Comparison of ENCODE assay signal across 15 cellular contexts in the genomic region with DNA sequence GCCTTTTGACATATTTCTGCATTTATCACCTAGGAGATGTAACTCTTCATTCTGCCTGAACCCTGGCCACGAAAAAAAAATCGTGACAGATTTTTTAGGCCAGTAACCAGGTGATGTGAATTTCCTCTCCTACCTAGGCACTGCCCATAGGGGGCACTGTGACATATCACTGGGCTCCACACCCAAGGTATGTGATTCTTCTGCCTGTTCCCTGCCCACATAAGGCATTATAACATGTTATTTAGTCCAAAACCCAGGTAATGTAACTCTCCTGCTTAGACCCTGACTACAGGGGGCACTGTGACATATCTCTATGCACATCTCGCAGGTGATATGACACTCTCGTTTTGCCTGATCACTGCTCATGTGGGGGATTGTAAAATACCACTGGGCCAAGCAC. TPM values are rescaled to one million over a fixed set of nuclear protein-coding genes. Genes with fewer than 3 reads are reported as not detected.
DNase-seq lines count a peak whose midpoint lies in the region; ATAC-seq and TF ChIP-seq lines count a peak whose summit lies in the region.
"Had no signal": no experiment of that assay in that cellular context is flagged by ENCODE, and none has a peak within 500 bp of the region (broad histone marks: within the 10 kb centered on the region; RNA-seq: fewer than 3 reads in every experiment).

No MANE protein-coding gene starts in this region.

- POLR2A ChIA-PET in activated CD4-positive, alpha-beta memory T cell treated with anti-CD3 and anti-CD28 coated beads for 36 hours (lab: Charles Lee) = no interaction called here
- POLR2A ChIA-PET in activated CD4-positive, alpha-beta memory T cell treated with anti-CD3 and anti-CD28 coated beads, Interleukin-2, amount 10 ng/mL, durations not matched to agents 7 days and 5 days (lab: Charles Lee) = no interaction called here

- no peak for ATAC-seq in activated naive CD8-positive, alpha-beta T cell treated with anti-CD3 and anti-CD28 coated beads, Interleukin-2, amount 50 U/mL, for 24 hours
- no peak for ATAC-seq in HG03378 (IDR thresholded peaks at IDR 0.05; ENCODE audit: unreplicated experiment)

- no peak overlapping the region for H3K27ac Mint-ChIP-seq in activated CD4-positive, alpha-beta memory T cell treated with anti-CD3 and anti-CD28 coated beads for 36 hours
- H3K27ac Mint-ChIP-seq in activated CD4-positive, alpha-beta memory T cell treated with anti-CD3 and anti-CD28 coated beads, Interleukin-2, amount 10 ng/mL, durations not matched to agents 7 days and 5 days = no peak overlapping the region
- H3K27ac Mint-ChIP-seq in activated naive CD8-positive, alpha-beta T cell treated with anti-CD3 and anti-CD28 coated beads, Interleukin-2, amount 50 U/mL, for 24 hours = no peak overlapping the region

- H3K27me3 Mint-ChIP-seq in activated CD4-positive, alpha-beta memory T cell treated with anti-CD3 and anti-CD28 coated beads for 36 hours = no peaks in the 10 kb centered on the region
- no peaks in the 10 kb centered on the region for H3K27me3 Mint-ChIP-seq in activated CD4-positive, alpha-beta memory T cell treated with anti-CD3 and anti-CD28 coated beads, Interleukin-2, amount 10 ng/mL, durations not matched to agents 7 days and 5 days
- no peaks in the 10 kb centered on the region for H3K27me3 Mint-ChIP-seq in activated naive CD8-positive, alpha-beta T cell treated with anti-CD3 and anti-CD28 coated beads, Interleukin-2, amount 50 U/mL, for 24 hours

- intact Hi-C loops in activated CD4-positive, alpha-beta memory T cell treated with anti-CD3 and anti-CD28 coated beads for 36 hours (cut with micrococcal nuclease) = loop anchor here (10.0 kb wide), 1 partner anchor 248 kb away; no protein-coding TSS in a partner anchor

- H3K36me3 Mint-ChIP-seq in activated CD4-positive, alpha-beta memory T cell treated with anti-CD3 and anti-CD28 coated beads for 36 hours = no peaks in the 10 kb centered on the region
- no peaks in the 10 kb centered on the region for H3K36me3 Mint-ChIP-seq in activated CD4-positive, alpha-beta memory T cell treated with anti-CD3 and anti-CD28 coated beads, Interleukin-2, amount 10 ng/mL, durations not matched to agents 7 days and 5 days (ENCODE audit: low read depth)
- H3K36me3 Mint-ChIP-seq in activated naive CD8-positive, alpha-beta T cell treated with anti-CD3 and anti-CD28 coated beads, Interleukin-2, amount 50 U/mL, for 24 hours (ENCODE audit: low read depth) = no peaks in the 10 kb centered on the region

- TF ChIP-seq CTCF in LNCAP (IDR thresholded peaks at IDR 0.05) (peak; percentile 49; the same call in 1 of the 2 replicates), retinal pigment epithelial cell (conservative IDR thresholded peaks at IDR 0.05; ENCODE audit: low read depth, low read length) (peak; percentile 9)

- H3K4me1 Mint-ChIP-seq in activated CD4-positive, alpha-beta memory T cell treated with anti-CD3 and anti-CD28 coated beads for 36 hours (ENCODE audit: low read depth) = no peaks in the 10 kb centered on the region
- no peaks in the 10 kb centered on the region for H3K4me1 Mint-ChIP-seq in activated CD4-positive, alpha-beta memory T cell treated with anti-CD3 and anti-CD28 coated beads, Interleukin-2, amount 10 ng/mL, durations not matched to agents 7 days and 5 days
- H3K4me1 Mint-ChIP-seq in activated naive CD8-positive, alpha-beta T cell treated with anti-CD3 and anti-CD28 coated beads, Interleukin-2, amount 50 U/mL, for 24 hours = no peaks in the 10 kb centered on the region

- CTCF ChIA-PET in activated CD4-positive, alpha-beta memory T cell treated with anti-CD3 and anti-CD28 coated beads for 36 hours (lab: Charles Lee) = no interaction called here
- CTCF ChIA-PET in activated CD4-positive, alpha-beta memory T cell treated with anti-CD3 and anti-CD28 coated beads, Interleukin-2, amount 10 ng/mL, durations not matched to agents 7 days and 5 days (lab: Charles Lee) = no interaction called here

- no peaks in the 10 kb centered on the region for H3K9me3 Mint-ChIP-seq in activated CD4-positive, alpha-beta memory T cell treated with anti-CD3 and anti-CD28 coated beads for 36 hours
- H3K9me3 Mint-ChIP-seq in activated CD4-positive, alpha-beta memory T cell treated with anti-CD3 and anti-CD28 coated beads, Interleukin-2, amount 10 ng/mL, durations not matched to agents 7 days and 5 days = peaks cover 35% of the 10 kb centered on the region
- no peaks in the 10 kb centered on the region for H3K9me3 Mint-ChIP-seq in activated naive CD8-positive, alpha-beta T cell treated with anti-CD3 and anti-CD28 coated beads, Interleukin-2, amount 50 U/mL, for 24 hours

- peak; percentile 35 for DNase-seq in activated CD4-positive, alpha-beta memory T cell treated with anti-CD3 and anti-CD28 coated beads for 36 hours
- no peak for DNase-seq in activated CD4-positive, alpha-beta memory T cell treated with anti-CD3 and anti-CD28 coated beads, Interleukin-2, amount 10 ng/mL, durations not matched to agents 7 days and 5 days
- DNase-seq in activated naive CD8-positive, alpha-beta T cell treated with anti-CD3 and anti-CD28 coated beads, Interleukin-2, amount 50 U/mL, for 24 hours = peak; percentile 8
- DNase-seq in retinal pigment epithelial cell (ENCODE audit: low read depth) (no peak), Ammon's horn (ENCODE audit: low spot score) (no peak), NOMO-1 treated with dmso at 0.1 percent for 144 hours (lab: John Stamatoyannopoulos, UW; ENCODE audit: unreplicated experiment) (no peak)
- DNase-seq: activated CD4-positive, CD25-positive, alpha-beta regulatory T cell; activated T-cell treated with anti-CD3 and anti-CD28 coated beads, Interleukin-2, amount 50 U/mL, for 48 hours; foreskin fibroblast; IMR-90; NCI-H187; NCI-H774; posterior cingulate gyrus had no signal

- no peak overlapping the region for H3K4me3 Mint-ChIP-seq in activated CD4-positive, alpha-beta memory T cell treated with anti-CD3 and anti-CD28 coated beads for 36 hours
- H3K4me3 Mint-ChIP-seq in activated CD4-positive, alpha-beta memory T cell treated with anti-CD3 and anti-CD28 coated beads, Interleukin-2, amount 10 ng/mL, durations not matched to agents 7 days and 5 days = no peak overlapping the region
- H3K4me3 Mint-ChIP-seq in activated naive CD8-positive, alpha-beta T cell treated with anti-CD3 and anti-CD28 coated beads, Interleukin-2, amount 50 U/mL, for 24 hours = no peak overlapping the region

- no peak overlapping the region for H3K4me3 ChIP-seq in retinal pigment epithelial cell (ENCODE audit: low read length)

RNA-seq across cellular contexts. Expression of a gene that starts 29.5 kb away (rescaled TPM):
- total RNA-seq in activated CD4-positive, alpha-beta memory T cell treated with anti-CD3 and anti-CD28 coated beads for 36 hours = 10 to 100 TPM; 13.5 to 14.3 TPM
- total RNA-seq in activated CD4-positive, alpha-beta memory T cell treated with anti-CD3 and anti-CD28 coated beads, Interleukin-2, amount 10 ng/mL, durations not matched to agents 7 days and 5 days = 10 to 100 TPM; 19.5 to 20.0 TPM

Comparison
In these comparisons a context has a peak if more than half of its experiments do, and no peak if none do; other contexts are left out.
1. DNase-seq: peak in activated CD4-positive, alpha-beta memory T cell treated with anti-CD3 and anti-CD28 coated beads for 36 hours (single experiment) and activated naive CD8-positive, alpha-beta T cell treated with anti-CD3 and anti-CD28 coated beads, Interleukin-2, amount 50 U/mL, for 24 hours (single experiment); none in activated CD4-positive, alpha-beta memory T cell treated with anti-CD3 and anti-CD28 coated beads, Interleukin-2, amount 10 ng/mL, durations not matched to agents 7 days and 5 days (single experiment), retinal pigment epithelial cell (single experiment), Ammon's horn (single experiment) and NOMO-1 treated with dmso at 0.1 percent for 144 hours (single experiment).